8 cellular contexts compared by ENCODE assay signal in genomic region chr6:136772685-136773472, GRCh38. TPM values are rescaled to one million over a fixed set of nuclear protein-coding genes. Genes with fewer than 3 reads are reported as not detected.
DNase-seq lines count a peak whose midpoint lies in the region; ATAC-seq and TF ChIP-seq lines count a peak whose summit lies in the region.

No MANE protein-coding gene starts in this region.

- H4K20me1 ChIP-seq in PC-3 (ENCODE audit: low read length): no peaks in the 10 kb centered on the region

- no peaks in the 10 kb centered on the region for H3K79me2 ChIP-seq in PC-3 (ENCODE audit: low read length)

- peaks cover 10% of the 10 kb centered on the region for H3K4me1 ChIP-seq in PC-3 (ENCODE audit: insufficient read depth, low read length)
- no peaks in the 10 kb centered on the region for H3K4me1 ChIP-seq in colonic mucosa

- H3K4me3 ChIP-seq in PC-3 (ENCODE audit: low read length) (no peak overlapping the region), colonic mucosa (no peak overlapping the region)

- ATAC-seq in GM18873 (IDR thresholded peaks at IDR 0.05; ENCODE audit: low FRiP score, unreplicated experiment) (peak; percentile 67), HG02571 (IDR thresholded peaks at IDR 0.05; ENCODE audit: unreplicated experiment) (peak; percentile 68), PC-3 (no peak)

- H3K9ac ChIP-seq in PC-3 (ENCODE audit: low read length) (no peak overlapping the region), colonic mucosa (ENCODE audit: low read depth in 2 of 2, low read length in 2 of 2) (no peak overlapping the region)

- H3K4me2 ChIP-seq in PC-3 (ENCODE audit: low read length): no peak overlapping the region

- H3K9me3 ChIP-seq in PC-3 (ENCODE audit: low read length) (no peaks in the 10 kb centered on the region), colonic mucosa (no peaks in the 10 kb centered on the region)

- BruUV-seq in PC-3 (replicated peaks; lab: Mats Ljungman, UMichigan): no TSS peak

- H3K36me3 ChIP-seq in PC-3 (ENCODE audit: low read depth, low read length): no peaks in the 10 kb centered on the region
- no peaks in the 10 kb centered on the region for H3K36me3 ChIP-seq in colonic mucosa

- H3F3A ChIP-seq in PC-3 (ENCODE audit: low read length, unreplicated experiment): no peaks in the 10 kb centered on the region

- DNase-seq in NCI-H1105 treated with DMSO at 0.1 percent for 48 hours (lab: John Stamatoyannopoulos, UW) (peak; percentile 27), iPS-NIHi11 (ENCODE audit: low spot score) (peak; percentile 42), PC-3 (no peak), GM10266 (ENCODE audit: extremely low spot score) (no peak), colonic mucosa (no peak), pons (ENCODE audit: low spot score) (no peak)

- H2AFZ ChIP-seq in PC-3 (ENCODE audit: low read length): no peak overlapping the region

- CTCF ChIA-PET in PC-3 (lab: Charles Lee): no interaction called here

- H3K27me3 ChIP-seq in PC-3 (ENCODE audit: low read length): no peaks in the 10 kb centered on the region
- no peaks in the 10 kb centered on the region for H3K27me3 ChIP-seq in colonic mucosa

- no peak for TF ChIP-seq CTCF in PC-3 (conservative IDR thresholded peaks at IDR 0.05; ENCODE audit: low read depth, low read length)
- TF ChIP-seq CTCF in GM10266 (IDR thresholded peaks at IDR 0.05; ENCODE audit: control insufficient read depth, insufficient read depth, low read depth, missing control alignments): no peak
- no peak for TF ChIP-seq CTCF in colonic mucosa (IDR thresholded peaks at IDR 0.05)

- H3K9me2 ChIP-seq in PC-3 (replicated peaks; ENCODE audit: low read length): no peaks in the 10 kb centered on the region

- intact Hi-C loops in PC-3 (cut with micrococcal nuclease): no loop called here
- intact Hi-C loops in colonic mucosa (cut with DNase I): no loop called here

- no peak overlapping the region for H3K27ac ChIP-seq in PC-3 (ENCODE audit: low read length)
- no peak overlapping the region for H3K27ac ChIP-seq in colonic mucosa

- POLR2A ChIA-PET in PC-3 (lab: Charles Lee; ENCODE audit: unreplicated experiment): no interaction called here

RNA-seq across cellular contexts. Expression of gene MAP3K5, which starts 19.4 kb away (rescaled TPM):
- 4.3 and 5.0 TPM in 2 replicates for total RNA-seq in PC-3 (2014; rRNA removed)
- total RNA-seq in colonic mucosa: 10 to 100 TPM; 15.3 to 17.1 TPM

RNA-seq across cellular contexts. Expression of gene PEX7, which starts 49.5 kb away (rescaled TPM):
- total RNA-seq in PC-3 (2014; rRNA removed) (6.6 and 9.9 TPM in 2 replicates), colonic mucosa (10 to 100 TPM; 11.3 to 12.7 TPM)

Comparison
In these comparisons a context has a peak if more than half of its experiments do, and no peak if none do; other contexts are left out.
1. DNase-seq: peak in NCI-H1105 treated with DMSO at 0.1 percent for 48 hours (single experiment) and iPS-NIHi11 (single experiment); none in PC-3 (single experiment), GM10266 (single experiment), colonic mucosa (single experiment) and pons (single experiment).